Comparison of ENCODE assay signal across 8 cellular contexts in the genomic region with DNA sequence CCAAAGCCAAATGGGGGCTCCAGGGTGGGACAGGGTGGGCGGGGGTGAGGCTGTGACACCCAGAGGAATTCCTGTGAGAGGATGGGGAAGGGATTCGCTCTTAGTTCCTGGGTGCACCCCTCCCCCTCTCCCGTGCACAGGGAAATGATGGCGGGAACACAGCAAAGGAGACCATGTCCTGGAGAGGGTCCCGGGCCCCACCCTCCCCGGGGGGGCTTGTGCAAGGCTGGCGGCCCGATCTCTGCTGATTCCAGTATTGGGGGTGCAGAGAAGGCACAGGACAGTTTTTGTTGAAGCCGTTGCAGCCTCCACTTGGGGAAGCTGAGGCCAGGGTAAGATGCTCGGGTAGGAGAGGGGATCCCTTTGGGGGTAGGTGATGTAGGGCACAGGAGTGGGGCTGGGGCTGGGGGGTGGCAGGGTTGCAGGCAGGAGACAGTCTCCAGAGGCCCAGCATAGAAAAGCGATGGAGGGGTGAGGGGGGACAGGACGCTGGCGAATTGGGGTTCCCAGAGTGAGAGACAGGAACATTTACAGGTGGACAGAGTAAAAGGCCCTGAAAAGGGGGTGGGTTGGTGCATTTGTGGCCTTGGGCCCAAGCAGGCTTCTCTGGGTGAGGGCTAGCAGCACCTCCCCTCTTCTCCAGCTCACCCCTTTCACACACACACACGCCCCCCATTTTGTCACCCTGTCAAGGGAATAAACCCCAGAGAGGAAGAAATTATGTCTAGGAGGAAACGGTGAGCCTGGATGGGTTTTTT. TPM values are rescaled to one million over a fixed set of nuclear protein-coding genes. Genes with fewer than 3 reads are reported as not detected.
A peak's percentile ranks its signal among the peaks of the same experiment; 100 is the strongest.
DNase-seq lines count a peak whose midpoint lies in the region; ATAC-seq and TF ChIP-seq lines count a peak whose summit lies in the region.

No MANE protein-coding gene starts in this region.

- DNase-seq in HL-60 (ENCODE audit: low read depth in 1 of 2, low spot score in 1 of 2) (no peak), SHP77 treated with DMSO at 0.1 percent for 48 hours (lab: John Stamatoyannopoulos, UW) (no peak), foreskin melanocyte (no peak), UCSD-AML1 (lab: John Stamatoyannopoulos, UW; ENCODE audit: unreplicated experiment) (no peak), activated gamma-delta T cell treated with Interleukin-2 at 50 U/mL for 16 hours (no peak)
- peak; percentile 11 for DNase-seq in activated CD8-positive, alpha-beta T cell treated with anti-CD3 and anti-CD28 coated beads for 36 hours

- peak overlapping the region; percentile 98 for H3K4me2 ChIP-seq in skeletal muscle satellite cell (ENCODE audit: low read length)

- H3K4me1 ChIP-seq in skeletal muscle satellite cell (ENCODE audit: control insufficient read depth, insufficient read depth, low read length), result peaks cover 16% of the 10 kb centered on the region

- H3K27me3 ChIP-seq in HL-60 (ENCODE audit: insufficient read depth, poor library complexity, severe bottlenecking) (no peaks in the 10 kb centered on the region), skeletal muscle satellite cell (ENCODE audit: control insufficient read depth, insufficient read depth, low read length) (no peaks in the 10 kb centered on the region)

- no peak overlapping the region for H3K27ac Mint-ChIP-seq in activated CD8-positive, alpha-beta T cell treated with anti-CD3 and anti-CD28 coated beads for 36 hours

- intact Hi-C loops in activated CD8-positive, alpha-beta T cell treated with anti-CD3 and anti-CD28 coated beads for 36 hours (cut with micrococcal nuclease), result no loop called here

- POLR2A ChIA-PET in activated CD8-positive, alpha-beta T cell treated with anti-CD3 and anti-CD28 coated beads for 36 hours (lab: Charles Lee), result interaction anchor here (0.9 to 8.3 kb wide), 41 partner anchors 10 to 577 kb away, joined by 3 to 108 read pairs (median 7); partner anchors contain the start of genes ACAD9, CNBP, COPG1 and EFCAB12

- peak overlapping the region; percentile 95 for H3K27ac ChIP-seq in HL-60 (replicated peaks)

- no peaks in the 10 kb centered on the region for H3K9me3 Mint-ChIP-seq in activated CD8-positive, alpha-beta T cell treated with anti-CD3 and anti-CD28 coated beads for 36 hours

- H3K4me1 Mint-ChIP-seq in activated CD8-positive, alpha-beta T cell treated with anti-CD3 and anti-CD28 coated beads for 36 hours (ENCODE audit: low read depth), result peaks cover 20% of the 10 kb centered on the region

- H3K27me3 Mint-ChIP-seq in activated CD8-positive, alpha-beta T cell treated with anti-CD3 and anti-CD28 coated beads for 36 hours, result no peaks in the 10 kb centered on the region

- peak overlapping the region; percentile 65 for H3K4me3 Mint-ChIP-seq in activated CD8-positive, alpha-beta T cell treated with anti-CD3 and anti-CD28 coated beads for 36 hours

- no peak for ATAC-seq in activated CD8-positive, alpha-beta T cell treated with anti-CD3 and anti-CD28 coated beads for 36 hours

- no peaks in the 10 kb centered on the region for H3K9me3 ChIP-seq in skeletal muscle satellite cell (replicated peaks; ENCODE audit: low read length)

- TF ChIP-seq CTCF in HL-60 (IDR thresholded peaks at IDR 0.05; ENCODE audit: insufficient read depth, low read length), result no peak
- TF ChIP-seq CTCF in activated CD8-positive, alpha-beta T cell treated with anti-CD3 and anti-CD28 coated beads for 36 hours (IDR thresholded peaks at IDR 0.05), result no peak

- H3K36me3 ChIP-seq in skeletal muscle satellite cell (ENCODE audit: insufficient read depth, low read length), result no peaks in the 10 kb centered on the region

- peaks cover 1% of the 10 kb centered on the region for H3K36me3 Mint-ChIP-seq in activated CD8-positive, alpha-beta T cell treated with anti-CD3 and anti-CD28 coated beads for 36 hours (ENCODE audit: low read depth)

- H3K4me3 ChIP-seq in HL-60 (replicated peaks; ENCODE audit: insufficient read depth, low read length) (peak overlapping the region; percentile 75), iPS-11a (ENCODE audit: low read depth, low read length) (peak overlapping the region; percentile 67), skeletal muscle satellite cell (ENCODE audit: low read length) (peak overlapping the region; percentile 98)

- peak overlapping the region; percentile 92 for H3K9ac ChIP-seq in skeletal muscle satellite cell (ENCODE audit: low read depth, low read length)

- CTCF ChIA-PET in activated CD8-positive, alpha-beta T cell treated with anti-CD3 and anti-CD28 coated beads for 36 hours (lab: Charles Lee), result interaction anchor here (0.8 to 2.8 kb wide), 16 partner anchors 12 to 440 kb away, joined by 3 to 13 read pairs (median 4); partner anchors contain the start of genes ACAD9 and COPG1

RNA-seq across cellular contexts. Expression of gene HMCES, which starts 38.5 kb away (rescaled TPM):
- total RNA-seq in activated CD8-positive, alpha-beta T cell treated with anti-CD3 and anti-CD28 coated beads for 36 hours, result 10 to 100 TPM; 54.5 to 57.8 TPM
- total RNA-seq in skeletal muscle satellite cell (2012; rRNA removed), result 11.6 and 15.7 TPM in 2 replicates
